In the genomic region with DNA sequence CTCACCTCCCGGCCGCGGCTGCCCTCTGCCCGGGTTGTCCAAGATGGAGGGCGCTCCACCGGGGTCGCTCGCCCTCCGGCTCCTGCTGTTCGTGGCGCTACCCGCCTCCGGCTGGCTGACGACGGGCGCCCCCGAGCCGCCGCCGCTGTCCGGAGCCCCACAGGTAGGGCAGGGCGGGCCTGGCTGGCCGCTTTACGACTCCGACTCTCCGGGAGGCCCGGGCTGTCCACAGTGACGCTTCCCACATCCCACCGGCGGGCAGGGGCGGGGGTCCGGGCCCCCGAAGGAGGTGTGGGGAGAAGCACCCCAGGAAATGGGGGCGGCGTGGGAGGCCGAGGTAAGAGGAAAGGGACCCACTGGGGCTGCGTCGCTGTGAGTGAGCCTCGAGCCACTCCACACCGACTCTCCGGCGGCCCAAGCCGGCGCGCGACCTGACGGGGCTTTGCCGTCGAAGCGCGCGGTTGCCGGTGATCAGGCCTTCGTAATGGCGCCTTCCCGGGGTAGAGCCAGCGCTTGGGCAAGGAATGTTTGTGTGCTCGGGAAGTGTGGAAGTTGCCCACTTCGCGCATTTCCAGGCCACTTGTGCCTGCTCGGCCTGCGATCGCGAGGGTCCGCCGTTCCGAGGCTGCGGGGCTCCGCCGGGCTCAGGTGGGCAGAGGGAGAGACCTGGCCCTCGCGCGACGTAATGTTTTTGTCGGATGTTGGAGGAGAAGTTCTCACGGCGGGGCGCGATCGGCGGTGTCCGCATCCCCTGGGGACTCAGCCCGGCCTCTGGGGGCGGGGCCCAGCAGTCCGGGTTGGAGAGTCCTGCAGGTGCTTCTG, we compare ENCODE assay signal across 8 cellular contexts.
DNase-seq lines count a peak whose midpoint lies in the region; ATAC-seq lines count a peak whose summit lies in the region.

A gene with protein sequence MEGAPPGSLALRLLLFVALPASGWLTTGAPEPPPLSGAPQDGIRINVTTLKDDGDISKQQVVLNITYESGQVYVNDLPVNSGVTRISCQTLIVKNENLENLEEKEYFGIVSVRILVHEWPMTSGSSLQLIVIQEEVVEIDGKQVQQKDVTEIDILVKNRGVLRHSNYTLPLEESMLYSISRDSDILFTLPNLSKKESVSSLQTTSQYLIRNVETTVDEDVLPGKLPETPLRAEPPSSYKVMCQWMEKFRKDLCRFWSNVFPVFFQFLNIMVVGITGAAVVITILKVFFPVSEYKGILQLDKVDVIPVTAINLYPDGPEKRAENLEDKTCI (plus strand): TSS at position 4 of the 822 bp plus-strand sequence. CDS start 40 bp downstream, at position 44.

- peak; percentile 58 for DNase-seq in NCI-H2227 (lab: John Stamatoyannopoulos, UW; ENCODE audit: unreplicated experiment)
- no peak for DNase-seq in NCI-H2227 treated with DMSO at 0.1 percent for 48 hours (lab: John Stamatoyannopoulos, UW)
- peak; percentile 56 for DNase-seq in NCI-H2196 (lab: John Stamatoyannopoulos, UW; ENCODE audit: unreplicated experiment)
- DNase-seq in activated CD4-positive, alpha-beta T cell treated with anti-CD3 and anti-CD28 coated beads, Interleukin-2, amount 50 U/mL, for 1 hour: peak; percentile 39
- peak; percentile 30 for DNase-seq in effector CD4-positive, alpha-beta T cell
- DNase-seq in medulla oblongata (ENCODE audit: extremely low spot score): peak; percentile 31
- DNase-seq in stimulated activated CD8-positive, alpha-beta memory T cell treated with anti-CD3 and anti-CD28 coated beads, Interleukin-15, amount 100 ng/mL, for 1 hour (ENCODE audit: low read depth): peak; percentile 16

- peak; percentile 24 for ATAC-seq in HG02840 (IDR thresholded peaks at IDR 0.05; ENCODE audit: low FRiP score, unreplicated experiment)
